In the genomic region with DNA sequence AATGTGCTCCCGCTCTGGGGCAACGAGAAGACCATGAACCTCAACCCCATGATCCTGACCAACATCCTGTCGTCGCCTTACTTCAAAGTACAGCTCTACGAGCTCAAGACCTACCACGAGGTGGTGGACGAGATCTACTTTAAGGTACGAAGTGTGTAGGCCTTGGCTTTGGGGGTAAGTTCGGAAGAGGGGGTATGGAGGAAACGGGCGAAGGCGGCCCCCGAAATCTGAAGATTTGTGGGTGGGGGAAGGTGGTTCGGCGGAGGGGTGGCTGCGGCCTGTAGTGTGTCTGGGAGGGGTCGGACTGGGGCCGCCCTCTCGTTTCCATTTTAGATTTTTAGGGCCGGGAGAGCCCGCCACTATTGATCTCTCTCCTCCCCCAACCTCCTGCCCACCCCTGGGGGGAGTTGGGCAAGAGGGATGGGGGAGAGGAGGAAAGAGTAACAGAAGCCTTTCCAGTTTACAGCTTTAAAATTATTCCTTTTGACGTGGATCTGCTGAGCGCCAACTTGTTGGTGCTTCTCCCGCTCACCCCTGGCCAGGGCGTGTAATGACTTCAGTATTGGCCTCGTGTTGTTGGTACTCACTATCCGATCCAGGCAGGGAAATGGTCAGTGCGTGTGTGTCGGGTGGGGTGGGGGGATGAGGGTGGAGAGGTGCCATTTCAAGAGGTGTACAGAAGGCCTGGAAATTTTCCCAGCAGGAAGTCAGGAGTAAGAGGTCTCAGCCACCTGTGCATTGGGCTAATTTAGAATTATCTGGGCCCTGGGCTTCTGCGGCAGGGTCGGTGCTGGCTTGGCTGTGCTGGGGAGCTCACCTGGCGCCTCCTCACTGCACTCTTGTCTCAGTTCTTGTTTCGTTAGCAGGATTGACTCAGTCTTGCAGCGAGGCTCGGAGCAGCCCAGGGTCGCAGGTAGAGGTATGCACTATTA, we compare ENCODE assay signal across 8 cellular contexts. TPM values are rescaled to one million over a fixed set of nuclear protein-coding genes. Genes with fewer than 3 reads are reported as not detected.
DNase-seq lines count a peak whose midpoint lies in the region; ATAC-seq and TF ChIP-seq lines count a peak whose summit lies in the region.

No MANE protein-coding gene starts in this region.

- peaks cover 3 to 4% of the 10 kb centered on the region in 2 donors for H3K36me3 ChIP-seq in lung (ENCODE audit: control insufficient read depth in 2 of 2, insufficient read depth in 2 of 2, low read length in 2 of 2)

- H3K27me3 ChIP-seq in lung (ENCODE audit: control insufficient read depth, insufficient read depth): no peaks in the 10 kb centered on the region

- no peaks in the 10 kb centered on the region for H3K9me3 Mint-ChIP-seq in dendritic cell treated with granulocyte-macrophage colony-stimulating factor and Interleukin-4, amounts not matched to agents 40 ng/mL and 50 ng/mL, for 4 days

- POLR2A ChIA-PET in AG04449 (lab: Yijun Ruan, JAX): interaction anchor here (0.9 to 2.2 kb wide), 8 partner anchors 9 to 492 kb away, joined by 3 to 8 read pairs (median 5); a partner anchor contains a TSS

- 1% methylated on average over 36 of the region's 36 CpGs for WGBS in lung, 2 donors

- no peaks in the 10 kb centered on the region for H3K27me3 Mint-ChIP-seq in dendritic cell treated with granulocyte-macrophage colony-stimulating factor and Interleukin-4, amounts not matched to agents 40 ng/mL and 50 ng/mL, for 4 days

- peak overlapping the region; percentile 100 for H3K27ac Mint-ChIP-seq in dendritic cell treated with granulocyte-macrophage colony-stimulating factor and Interleukin-4, amounts not matched to agents 40 ng/mL and 50 ng/mL, for 4 days

- peak; percentile 51 for ATAC-seq in GM18861 (IDR thresholded peaks at IDR 0.05; ENCODE audit: unreplicated experiment)
- ATAC-seq in HG03095 (IDR thresholded peaks at IDR 0.05; ENCODE audit: unreplicated experiment): peak; percentile 53
- ATAC-seq in lung (ENCODE audit: insufficient read depth, low FRiP score): peak; percentile 51

- peak overlapping the region; percentile 95 to 99 for H3K27ac ChIP-seq in lung (ENCODE audit: low read depth in 1 of 2, low read length in 1 of 2)

- peaks cover 21% of the 10 kb centered on the region for H3K4me1 Mint-ChIP-seq in dendritic cell treated with granulocyte-macrophage colony-stimulating factor and Interleukin-4, amounts not matched to agents 40 ng/mL and 50 ng/mL, for 4 days (ENCODE audit: low read depth)

- intact Hi-C loops in dendritic cell treated with granulocyte-macrophage colony-stimulating factor and Interleukin-4, amounts not matched to agents 40 ng/mL and 50 ng/mL, for 4 days (cut with micrococcal nuclease): loop anchor here (2.0 to 5.0 kb wide), 3 partner anchors 46 to 136 kb away; a partner anchor contains a TSS

- DNase-seq in AG04449 (ENCODE audit: low read depth, low spot score) (no peak), NCI-H345 (lab: John Stamatoyannopoulos, UW) (peak; percentile 55), lung (ENCODE audit: low spot score) (peak; percentile 55)
- peak; percentile 69 for DNase-seq in activated CD4-positive, alpha-beta T cell treated with anti-CD3 and anti-CD28 coated beads, Interleukin-2, amount 50 U/mL, for 1 hour
- DNase-seq in stimulated activated CD8-positive, alpha-beta memory T cell treated with anti-CD3 and anti-CD28 coated beads, Interleukin-15, amount 100 ng/mL, for 24 hours (ENCODE audit: low read depth): peak; percentile 40

- TF ChIP-seq CTCF in AG04449 (IDR thresholded peaks at IDR 0.05; ENCODE audit: insufficient read depth, low read length, missing control alignments) (peak; percentile 32), lung (IDR thresholded peaks at IDR 0.05; ENCODE audit: control extremely low read depth, extremely low read depth) (no peak)

- CTCF ChIA-PET in AG04449 (lab: Yijun Ruan, JAX): interaction anchor here (1.0 to 2.5 kb wide), 9 partner anchors 9 to 208 kb away, joined by 3 to 10 read pairs (median 3); a partner anchor contains a TSS

- H3K9me3 ChIP-seq in lung (ENCODE audit: control insufficient read depth in 2 of 2, insufficient read depth in 1 of 2, low read length in 1 of 2): no peaks in the 10 kb centered on the region

- peaks cover 1 to 4% of the 10 kb centered on the region in 2 donors for H3K4me1 ChIP-seq in lung (ENCODE audit: control insufficient read depth in 2 of 2, insufficient read depth in 2 of 2, low read length in 2 of 2)

- peak overlapping the region; percentile 96 for H3K4me3 Mint-ChIP-seq in dendritic cell treated with granulocyte-macrophage colony-stimulating factor and Interleukin-4, amounts not matched to agents 40 ng/mL and 50 ng/mL, for 4 days

- H3K4me3 ChIP-seq in AG04449 (ENCODE audit: low read depth, low read length) (peak overlapping the region; percentile 85), lung (peak overlapping the region; percentile 90)

- peaks cover 47% of the 10 kb centered on the region for H3K36me3 Mint-ChIP-seq in dendritic cell treated with granulocyte-macrophage colony-stimulating factor and Interleukin-4, amounts not matched to agents 40 ng/mL and 50 ng/mL, for 4 days (ENCODE audit: low read depth)

RNA-seq across cellular contexts. Expression of a gene that starts 0.9 kb away (rescaled TPM):
- 10 to 100 TPM; 27.5 to 32.1 TPM for total RNA-seq in lung
- polyA plus RNA-seq in lung: 10 to 100 TPM; 26.8 to 38.3 TPM

RNA-seq across cellular contexts. Expression of a gene that starts 19.7 kb away (rescaled TPM):
- under 1 TPM; 0.06 TPM for total RNA-seq in lung
- under 1 TPM in 1 of 2 donors, not detected in 1; 0.01 TPM for polyA plus RNA-seq in lung

RNA-seq across cellular contexts. Expression of a gene that starts 32.1 kb away (rescaled TPM):
- total RNA-seq in lung: 1 to 10 TPM; 3.6 to 5.7 TPM
- 1 to 10 TPM; 3.4 to 7.8 TPM for polyA plus RNA-seq in lung

RNA-seq across cellular contexts. Expression of a gene that starts 53.5 kb away (rescaled TPM):
- 10 to 100 TPM; 39.3 to 83.6 TPM for total RNA-seq in lung
- polyA plus RNA-seq in lung: 10 to 100 TPM; 33.6 to 40.7 TPM
